Comparison of ENCODE assay signal across 8 cellular contexts in the genomic region with DNA sequence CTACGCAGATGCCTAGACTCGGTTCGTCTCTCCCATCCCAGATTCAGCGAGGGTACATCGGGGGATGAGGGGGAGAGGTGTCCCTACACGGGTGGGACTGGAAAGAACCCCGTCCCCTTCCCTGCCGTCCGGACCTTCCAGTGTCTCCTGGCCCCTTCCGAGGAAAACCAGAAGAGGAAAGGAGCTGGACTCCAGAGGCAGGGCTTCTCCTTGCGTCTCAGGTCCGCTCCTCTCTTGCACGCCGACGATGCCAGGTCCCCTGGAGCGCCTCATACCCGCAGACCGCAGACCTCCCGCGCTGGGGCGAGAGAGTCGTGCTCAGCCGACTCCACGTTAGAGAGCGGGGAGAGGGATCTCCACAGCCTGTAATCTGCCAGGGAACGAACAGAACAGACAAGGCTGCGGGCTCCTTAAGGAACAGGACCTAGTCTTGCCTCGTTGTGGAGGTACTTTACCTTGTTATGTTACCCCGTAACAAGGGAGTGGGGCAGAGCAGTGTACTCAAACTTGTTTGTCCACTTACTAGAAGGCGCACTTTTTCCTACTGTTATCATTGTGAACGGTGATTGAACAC. TPM values are rescaled to one million over a fixed set of nuclear protein-coding genes. Genes with fewer than 3 reads are reported as not detected.
DNase-seq lines count a peak whose midpoint lies in the region; ATAC-seq and TF ChIP-seq lines count a peak whose summit lies in the region.

No MANE protein-coding gene starts in this region.

- H3K9ac ChIP-seq in adipocyte (ENCODE audit: low read length): peak overlapping the region; percentile 83

- peak overlapping the region; percentile 75 for H3K4me3 ChIP-seq in HL-60 (replicated peaks; ENCODE audit: insufficient read depth, low read length)
- peak overlapping the region; percentile 49 for H3K4me3 ChIP-seq in RWPE2 (ENCODE audit: severe bottlenecking)
- peak overlapping the region; percentile 85 for H3K4me3 ChIP-seq in adipocyte (ENCODE audit: low read length)
- H3K4me3 ChIP-seq in right atrium auricular region: peak overlapping the region; percentile 52 to 71
- H3K4me3 ChIP-seq in retinal pigment epithelial cell (ENCODE audit: low read length): peak overlapping the region; percentile 69

- H3K27me3 ChIP-seq in HL-60 (ENCODE audit: insufficient read depth, poor library complexity, severe bottlenecking) (no peaks in the 10 kb centered on the region), RWPE2 (ENCODE audit: insufficient read depth, poor library complexity, severe bottlenecking) (no peaks in the 10 kb centered on the region), adipocyte (replicated peaks; ENCODE audit: control insufficient read depth, insufficient read depth, low read length) (no peaks in the 10 kb centered on the region), right atrium auricular region (no peaks in the 10 kb centered on the region)

- DNase-seq in CD1c-positive myeloid dendritic cell (ENCODE audit: extremely low spot score) (peak; percentile 69), HL-60 (ENCODE audit: low read depth in 1 of 2, low spot score in 1 of 2) (peak; percentile 69 to 90), RWPE2 (ENCODE audit: low spot score) (peak; percentile 79), adipocyte (ENCODE audit: low read depth) (peak; percentile 89), right atrium auricular region (ENCODE audit: low spot score) (peak; percentile 68), retinal pigment epithelial cell (ENCODE audit: low read depth) (no peak), cortex of kidney (lab: John Stamatoyannopoulos, UW) (no peak)

- H3K9me3 ChIP-seq in RWPE2 (ENCODE audit: severe bottlenecking): no peaks in the 10 kb centered on the region
- H3K9me3 ChIP-seq in adipocyte (ENCODE audit: control insufficient read depth, low read length): peaks cover 10% of the 10 kb centered on the region
- H3K9me3 ChIP-seq in right atrium auricular region: no peaks in the 10 kb centered on the region

- H3K27ac ChIP-seq in HL-60 (replicated peaks) (peak overlapping the region; percentile 77), RWPE2 (ENCODE audit: poor library complexity, severe bottlenecking) (peak overlapping the region; percentile 34), right atrium auricular region (peak overlapping the region; percentile 80 to 88)

- ATAC-seq in GM19452 (IDR thresholded peaks at IDR 0.05; ENCODE audit: unreplicated experiment) (peak; percentile 11), RWPE2 (ENCODE audit: low read depth) (peak; percentile 64)

- TF ChIP-seq CTCF in HL-60 (IDR thresholded peaks at IDR 0.05; ENCODE audit: insufficient read depth, low read length) (no peak), RWPE2 (IDR thresholded peaks at IDR 0.05; ENCODE audit: poor library complexity, severe bottlenecking) (no peak), right atrium auricular region (IDR thresholded peaks at IDR 0.05) (no peak), retinal pigment epithelial cell (conservative IDR thresholded peaks at IDR 0.05; ENCODE audit: low read depth, low read length) (no peak)

- H3K4me1 ChIP-seq in RWPE2 (ENCODE audit: insufficient read depth, poor library complexity, severe bottlenecking) (no peaks in the 10 kb centered on the region), adipocyte (ENCODE audit: control insufficient read depth, insufficient read depth, low read length) (peaks cover 32% of the 10 kb centered on the region), right atrium auricular region (peaks cover 0 to 38% of the 10 kb centered on the region in 2 donors)

- no peaks in the 10 kb centered on the region for H3K36me3 ChIP-seq in RWPE2 (ENCODE audit: low read depth)
- H3K36me3 ChIP-seq in adipocyte (ENCODE audit: control insufficient read depth, insufficient read depth, low read length, severe bottlenecking): no peaks in the 10 kb centered on the region
- H3K36me3 ChIP-seq in right atrium auricular region: no peaks in the 10 kb centered on the region

RNA-seq across cellular contexts. Expression of a gene that starts 0.4 kb away (rescaled TPM):
- total RNA-seq in right atrium auricular region: 10 to 100 TPM; 17.4 to 27.4 TPM

RNA-seq across cellular contexts. Expression of a gene that starts 45.5 kb away (rescaled TPM):
- 1 to 10 TPM; 4.2 to 7.4 TPM for total RNA-seq in right atrium auricular region

RNA-seq across cellular contexts. Expression of a gene that starts 48.7 kb away (rescaled TPM):
- total RNA-seq in right atrium auricular region: 1 to 10 TPM in 1 of 2 donors, under 1 TPM in 1; 0.37 to 1.1 TPM

Comparison
In these comparisons a context has a peak if more than half of its experiments do, and no peak if none do; other contexts are left out.
1. DNase-seq: peak in CD1c-positive myeloid dendritic cell (single experiment), HL-60 (2 of 2), RWPE2 (single experiment), adipocyte (single experiment) and right atrium auricular region (single experiment); none in retinal pigment epithelial cell (single experiment) and cortex of kidney (single experiment).
2. H3K27ac ChIP-seq: peak in every context shown above with its lines; median percentile 84 in right atrium auricular region; 77 in HL-60; 34 in RWPE2.
3. Peak in every context shown above with its lines, with median percentiles within 50 percentile points of each other: H3K4me3 ChIP-seq.